In genomic region chr5:180592176-180592575, GRCh38 we compare ENCODE assay signal across 3 cellular contexts.
TF ChIP-seq lines count a peak whose summit lies in the region.

No MANE protein-coding gene starts in this region.

TF ChIP-seq in SK-N-SH, 30 proteins besides CTCF, POLR2A, EP300 and RAD21 (continued from another document):
- no peak for TF ChIP-seq ZBTB33 (IDR thresholded peaks at IDR 0.05; ENCODE audit: borderline replicate concordance, low read depth)
- no peak for TF ChIP-seq TCF12 (IDR thresholded peaks at IDR 0.05)
- TF ChIP-seq RFX5 (IDR thresholded peaks at IDR 0.05; ENCODE audit: low read length), result no peak
- TF ChIP-seq FOXJ3 (CRISPR knock-in tag; IDR thresholded peaks at IDR 0.05), result no peak

TF ChIP-seq in SK-N-SH treated with all-trans-retinoic acid at 6 μM for 48 hours, 23 proteins besides CTCF, POLR2A, EP300 and RAD21 (continued from another document):
- TF ChIP-seq CSRNP3 (CRISPR knock-in tag; IDR thresholded peaks at IDR 0.05) (no peak), ZC3H10 (CRISPR knock-in tag; IDR thresholded peaks at IDR 0.05) (no peak)

TF ChIP-seq in WTC11, 78 proteins besides CTCF, POLR2A, EP300 and RAD21 (continued from another document):
- TF ChIP-seq, protein P1, sequence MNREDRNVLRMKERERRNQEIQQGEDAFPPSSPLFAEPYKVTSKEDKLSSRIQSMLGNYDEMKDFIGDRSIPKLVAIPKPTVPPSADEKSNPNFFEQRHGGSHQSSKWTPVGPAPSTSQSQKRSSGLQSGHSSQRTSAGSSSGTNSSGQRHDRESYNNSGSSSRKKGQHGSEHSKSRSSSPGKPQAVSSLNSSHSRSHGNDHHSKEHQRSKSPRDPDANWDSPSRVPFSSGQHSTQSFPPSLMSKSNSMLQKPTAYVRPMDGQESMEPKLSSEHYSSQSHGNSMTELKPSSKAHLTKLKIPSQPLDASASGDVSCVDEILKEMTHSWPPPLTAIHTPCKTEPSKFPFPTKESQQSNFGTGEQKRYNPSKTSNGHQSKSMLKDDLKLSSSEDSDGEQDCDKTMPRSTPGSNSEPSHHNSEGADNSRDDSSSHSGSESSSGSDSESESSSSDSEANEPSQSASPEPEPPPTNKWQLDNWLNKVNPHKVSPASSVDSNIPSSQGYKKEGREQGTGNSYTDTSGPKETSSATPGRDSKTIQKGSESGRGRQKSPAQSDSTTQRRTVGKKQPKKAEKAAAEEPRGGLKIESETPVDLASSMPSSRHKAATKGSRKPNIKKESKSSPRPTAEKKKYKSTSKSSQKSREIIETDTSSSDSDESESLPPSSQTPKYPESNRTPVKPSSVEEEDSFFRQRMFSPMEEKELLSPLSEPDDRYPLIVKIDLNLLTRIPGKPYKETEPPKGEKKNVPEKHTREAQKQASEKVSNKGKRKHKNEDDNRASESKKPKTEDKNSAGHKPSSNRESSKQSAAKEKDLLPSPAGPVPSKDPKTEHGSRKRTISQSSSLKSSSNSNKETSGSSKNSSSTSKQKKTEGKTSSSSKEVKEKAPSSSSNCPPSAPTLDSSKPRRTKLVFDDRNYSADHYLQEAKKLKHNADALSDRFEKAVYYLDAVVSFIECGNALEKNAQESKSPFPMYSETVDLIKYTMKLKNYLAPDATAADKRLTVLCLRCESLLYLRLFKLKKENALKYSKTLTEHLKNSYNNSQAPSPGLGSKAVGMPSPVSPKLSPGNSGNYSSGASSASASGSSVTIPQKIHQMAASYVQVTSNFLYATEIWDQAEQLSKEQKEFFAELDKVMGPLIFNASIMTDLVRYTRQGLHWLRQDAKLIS (CRISPR knock-in tag; IDR thresholded peaks at IDR 0.05; ENCODE audit: borderline replicate concordance), result no peak
- TF ChIP-seq NFE2L1 (CRISPR knock-in tag; IDR thresholded peaks at IDR 0.05), result no peak
- TF ChIP-seq PRRX2 (CRISPR knock-in tag; IDR thresholded peaks at IDR 0.05), result no peak
- TF ChIP-seq ETV6 (CRISPR knock-in tag; IDR thresholded peaks at IDR 0.05), result no peak
- no peak for TF ChIP-seq TEAD4 (CRISPR knock-in tag; IDR thresholded peaks at IDR 0.05)
- TF ChIP-seq, protein P2, sequence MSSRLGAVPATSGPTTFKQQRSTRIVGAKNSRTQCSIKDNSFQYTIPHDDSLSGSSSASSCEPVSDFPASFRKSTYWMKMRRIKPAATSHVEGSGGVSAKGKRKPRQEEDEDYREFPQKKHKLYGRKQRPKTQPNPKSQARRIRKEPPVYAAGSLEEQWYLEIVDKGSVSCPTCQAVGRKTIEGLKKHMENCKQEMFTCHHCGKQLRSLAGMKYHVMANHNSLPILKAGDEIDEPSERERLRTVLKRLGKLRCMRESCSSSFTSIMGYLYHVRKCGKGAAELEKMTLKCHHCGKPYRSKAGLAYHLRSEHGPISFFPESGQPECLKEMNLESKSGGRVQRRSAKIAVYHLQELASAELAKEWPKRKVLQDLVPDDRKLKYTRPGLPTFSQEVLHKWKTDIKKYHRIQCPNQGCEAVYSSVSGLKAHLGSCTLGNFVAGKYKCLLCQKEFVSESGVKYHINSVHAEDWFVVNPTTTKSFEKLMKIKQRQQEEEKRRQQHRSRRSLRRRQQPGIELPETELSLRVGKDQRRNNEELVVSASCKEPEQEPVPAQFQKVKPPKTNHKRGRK (CRISPR knock-in tag; IDR thresholded peaks at IDR 0.05; ENCODE audit: borderline replicate concordance), result no peak
- TF ChIP-seq, protein P3, sequence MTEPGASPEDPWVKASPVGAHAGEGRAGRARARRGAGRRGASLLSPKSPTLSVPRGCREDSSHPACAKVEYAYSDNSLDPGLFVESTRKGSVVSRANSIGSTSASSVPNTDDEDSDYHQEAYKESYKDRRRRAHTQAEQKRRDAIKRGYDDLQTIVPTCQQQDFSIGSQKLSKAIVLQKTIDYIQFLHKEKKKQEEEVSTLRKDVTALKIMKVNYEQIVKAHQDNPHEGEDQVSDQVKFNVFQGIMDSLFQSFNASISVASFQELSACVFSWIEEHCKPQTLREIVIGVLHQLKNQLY (CRISPR knock-in tag; IDR thresholded peaks at IDR 0.05), result no peak
